8 cellular contexts compared by ENCODE assay signal in genomic region chr13:87274209-87274819, GRCh38.
DNase-seq lines count a peak whose midpoint lies in the region; ATAC-seq and TF ChIP-seq lines count a peak whose summit lies in the region.

No MANE protein-coding gene starts in this region.

- no peak overlapping the region for H3K4me3 ChIP-seq in heart right ventricle
- H3K4me3 ChIP-seq in LNCaP clone FGC (ENCODE audit: low read depth, low read length), result no peak overlapping the region

- no peaks in the 10 kb centered on the region for H3K36me3 ChIP-seq in heart right ventricle

- peak in 1 of 2 donors; percentile 15 for DNase-seq in heart right ventricle
- DNase-seq in cardiac septum (ENCODE audit: low spot score), result no peak
- peak; percentile 6 for DNase-seq in LNCaP clone FGC (ENCODE audit: low read depth)
- DNase-seq in SHP77 treated with DMSO at 0.1 percent for 48 hours (lab: John Stamatoyannopoulos, UW), result peak; percentile 85
- DNase-seq in fibroblast of peridontal ligament (ENCODE audit: extremely low read depth), result peak; percentile 38
- peak; percentile 1 for DNase-seq in stimulated activated CD8-positive, alpha-beta memory T cell treated with anti-CD3 and anti-CD28 coated beads, Interleukin-4, amount 100 ng/mL, for 24 hours (ENCODE audit: low read depth)

- ATAC-seq in heart right ventricle (no peak), GM18505 (IDR thresholded peaks at IDR 0.05; ENCODE audit: unreplicated experiment) (no peak), HG03108 (IDR thresholded peaks at IDR 0.05; ENCODE audit: unreplicated experiment) (no peak)

- no peaks in the 10 kb centered on the region for H3K27me3 ChIP-seq in heart right ventricle

- TF ChIP-seq POLR2A in GM18505 (IDR thresholded peaks at IDR 0.05; ENCODE audit: borderline replicate concordance, extremely low read depth, insufficient read depth, insufficient read length), result no peak

- intact Hi-C loops in heart right ventricle (cut with DNase I), result loop anchor here in 4 of 10 donors (5.0 to 10.0 kb wide), 3 partner anchors 400 to 410 kb away; no protein-coding TSS in a partner anchor
- intact Hi-C loops in cardiac septum (cut with DNase I), result loop anchor here (2.0 kb wide), 1 partner anchor 404 kb away; no protein-coding TSS in a partner anchor

- H3K9me3 ChIP-seq in heart right ventricle, result no peaks in the 10 kb centered on the region

- WGBS in heart right ventricle, 2 donors, result 0% methylated on average over 1 of the region's 1 CpG

- no peak overlapping the region for H3K27ac ChIP-seq in heart right ventricle

- TF ChIP-seq CTCF in heart right ventricle (IDR thresholded peaks at IDR 0.05), result peak in 8 of 9 donors; percentile 29 to 63 (median 43)
- TF ChIP-seq CTCF in LNCaP clone FGC (IDR thresholded peaks at IDR 0.05; ENCODE audit: control insufficient read depth, extremely low read depth, insufficient read depth), result peak; percentile 58

- H3K4me1 ChIP-seq in heart right ventricle, result no peaks in the 10 kb centered on the region
